ENCODE assay signal across 8 cellular contexts in genomic region chr1:149849246-149849946, GRCh38. TPM values are rescaled to one million over a fixed set of nuclear protein-coding genes. Genes with fewer than 3 reads are reported as not detected.
DNase-seq lines count a peak whose midpoint lies in the region; ATAC-seq, FAIRE-seq and TF ChIP-seq lines count a peak whose summit lies in the region.

No MANE protein-coding gene starts in this region.

- H3K36me3 ChIP-seq in tibial artery: no peaks in the 10 kb centered on the region

- no peaks in the 10 kb centered on the region for H3K27me3 Mint-ChIP-seq in activated T-cell treated with anti-CD3 and anti-CD28 coated beads, Interleukin-2, amount 50 U/mL, for 4 hours (ENCODE audit: low read depth)

- peaks cover 0 to 43% (median 30%) of the 10 kb centered on the region in 4 donors for H3K4me1 ChIP-seq in tibial artery

- peak overlapping the region; percentile 73 to 79 for H3K27ac ChIP-seq in tibial artery

- DNase-seq in activated T-cell treated with anti-CD3 and anti-CD28 coated beads, Interleukin-2, amount 50 U/mL, for 4 hours: no peak
- DNase-seq in activated T-cell treated with anti-CD3 and anti-CD28 coated beads, Interleukin-2, amount 50 U/mL, for 48 hours: no peak
- DNase-seq in activated naive CD4-positive, alpha-beta T cell treated with anti-CD3 and anti-CD28 coated beads, Interleukin-2, amount 50 U/mL, for 72 hours (ENCODE audit: low spot score in 2 of 2): peak in 1 of 2 donors; percentile 2
- DNase-seq in left kidney (ENCODE audit: low read depth, low spot score) (peak; percentile 66), tibial artery (no peak), HTR-8/SVneo (ENCODE audit: insufficient read length, low spot score) (no peak)

- peak overlapping the region; percentile 90 to 96 for H3K27ac Mint-ChIP-seq in activated naive CD4-positive, alpha-beta T cell treated with anti-CD3 and anti-CD28 coated beads, Interleukin-2, amount 50 U/mL, for 72 hours

- H3K27me3 ChIP-seq in tibial artery: no peaks in the 10 kb centered on the region

- H3K36me3 Mint-ChIP-seq in activated T-cell treated with anti-CD3 and anti-CD28 coated beads, Interleukin-2, amount 50 U/mL, for 4 hours (ENCODE audit: insufficient read depth): peaks cover 11% of the 10 kb centered on the region
- peaks cover 11 to 24% of the 10 kb centered on the region in 2 donors for H3K36me3 Mint-ChIP-seq in activated naive CD4-positive, alpha-beta T cell treated with anti-CD3 and anti-CD28 coated beads, Interleukin-2, amount 50 U/mL, for 72 hours

- H3K9me3 ChIP-seq in tibial artery: no peaks in the 10 kb centered on the region

- no peak for TF ChIP-seq CTCF in tibial artery (IDR thresholded peaks at IDR 0.05)

- H3K4me3 ChIP-seq in tibial artery: peak overlapping the region; percentile 51 to 56

- peaks cover 54% of the 10 kb centered on the region for H3K4me1 Mint-ChIP-seq in activated T-cell treated with anti-CD3 and anti-CD28 coated beads, Interleukin-2, amount 50 U/mL, for 4 hours (ENCODE audit: low read depth)

- ATAC-seq in activated T-cell treated with anti-CD3 and anti-CD28 coated beads, Interleukin-2, amount 50 U/mL, for 4 hours: no peak
- ATAC-seq in activated naive CD4-positive, alpha-beta T cell treated with anti-CD3 and anti-CD28 coated beads, Interleukin-2, amount 50 U/mL, for 72 hours: no peak
- no peak for ATAC-seq in HG02588 (IDR thresholded peaks at IDR 0.05; ENCODE audit: unreplicated experiment)
- no peak for ATAC-seq in GM19395 (IDR thresholded peaks at IDR 0.05; ENCODE audit: unreplicated experiment)

- intact Hi-C loops in tibial artery (cut with DNase I; ENCODE audit: low total_unique reads): no loop called here

- no peaks in the 10 kb centered on the region for H3K9me3 Mint-ChIP-seq in activated T-cell treated with anti-CD3 and anti-CD28 coated beads, Interleukin-2, amount 50 U/mL, for 4 hours
- peaks cover 0 to 3% of the 10 kb centered on the region in 2 donors for H3K9me3 Mint-ChIP-seq in activated naive CD4-positive, alpha-beta T cell treated with anti-CD3 and anti-CD28 coated beads, Interleukin-2, amount 50 U/mL, for 72 hours

- peak overlapping the region; percentile 83 for H3K4me3 Mint-ChIP-seq in activated T-cell treated with anti-CD3 and anti-CD28 coated beads, Interleukin-2, amount 50 U/mL, for 4 hours

- FAIRE-seq in HTR-8/SVneo (lab: Jason Lieb, UNC): no peak

RNA-seq across cellular contexts. Expression of gene BOLA1, which starts 50.0 kb away (rescaled TPM):
- total RNA-seq in activated T-cell treated with anti-CD3 and anti-CD28 coated beads, Interleukin-2, amount 50 U/mL, for 4 hours: 10 to 100 TPM; 15.7 to 18.9 (median 17.9) TPM
- 10 to 100 TPM; 19.4 to 28.7 TPM for total RNA-seq in activated naive CD4-positive, alpha-beta T cell treated with anti-CD3 and anti-CD28 coated beads, Interleukin-2, amount 50 U/mL, for 72 hours
